Comparison of ENCODE assay signal across 33 cellular contexts in the genomic region with DNA sequence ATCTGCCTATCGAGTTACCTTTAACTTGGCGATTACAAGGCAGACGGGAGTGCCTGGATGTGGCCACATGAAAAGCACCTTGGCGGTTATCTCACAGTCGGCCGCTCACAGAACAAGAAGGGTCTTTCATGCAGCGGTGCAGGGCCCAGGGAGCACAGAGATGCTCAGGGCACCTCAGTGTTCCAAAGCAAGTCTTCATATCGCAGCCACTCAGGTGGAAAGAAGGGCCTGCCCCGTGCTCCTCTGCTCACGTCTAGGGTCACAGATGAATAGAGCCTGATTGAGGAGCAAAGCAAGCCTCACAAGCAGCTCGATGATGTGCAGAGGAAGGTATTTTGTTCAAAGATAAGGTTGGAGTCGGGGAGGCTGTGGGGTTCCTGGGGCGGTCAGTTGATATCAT.
DNase-seq lines count a peak whose midpoint lies in the region; TF ChIP-seq lines count a peak whose summit lies in the region.
"Had no signal": no experiment of that assay in that cellular context is flagged by ENCODE, and none has a peak within 500 bp of the region (broad histone marks: within the 10 kb centered on the region; RNA-seq: fewer than 3 reads in every experiment).

No MANE protein-coding gene starts in this region.

- WGBS in thyroid gland, 2 donors, result 33 to 61% methylated on average over 13 of the region's 13 CpGs

- no peaks in the 10 kb centered on the region for H3K36me3 ChIP-seq in thyroid gland
- H3K36me3 ChIP-seq: BE2C; BLaER1; BLaER1 treated with 17β-estradiol and CSF1 and Interleukin-3, amounts not matched to agents 10 nM and 100 nM had no signal

- DNase-seq in left kidney (ENCODE audit: low read depth, low spot score) (peak; percentile 51), nephron progenitor cell (peak; percentile 10), thyroid gland (peak; percentile 57 to 61), NCI-H524 treated with DMSO at 0.1 percent for 48 hours (lab: John Stamatoyannopoulos, UW) (no peak), medulla oblongata (ENCODE audit: extremely low spot score) (no peak), NCI-H1694 (lab: John Stamatoyannopoulos, UW) (no peak)
- DNase-seq: 8988T; ACHN; AML-193; BE2C; C1 segment of cervical spinal cord; Caco-2; Calu3; CD4-positive, alpha-beta memory T cell; CD4-positive, alpha-beta T cell; CD4-positive, CD25-positive, alpha-beta regulatory T cell; CD8-positive, alpha-beta memory T cell; CD8-positive, alpha-beta T cell; COR-L47; DMS 273 treated with DMSO at 0.1 percent for 48 hours; DMS153; DMS53; DMS79; DMS79 treated with DMSO at 0.1 percent for 48 hours; DND-41; EL had no signal

- H3K9me3 ChIP-seq in thyroid gland, result no peaks in the 10 kb centered on the region
- H3K9me3 ChIP-seq: A549, BE2C had no signal

- H3K27ac Mint-ChIP-seq in nephron progenitor cell, result no peak overlapping the region
- H3K27ac Mint-ChIP-seq: B cell; CD14-positive monocyte; CD4-positive, alpha-beta memory T cell; CD4-positive, alpha-beta T cell; CD4-positive, CD25-positive, alpha-beta regulatory T cell; CD8-positive, alpha-beta memory T cell; CD8-positive, alpha-beta T cell had no signal

- H3K27me3 Mint-ChIP-seq in nephron progenitor cell (ENCODE audit: low read depth, poor library complexity), result peaks cover 13% of the 10 kb centered on the region
- H3K27me3 Mint-ChIP-seq: B cell had no signal

- no peak overlapping the region for H3K4me3 Mint-ChIP-seq in nephron progenitor cell
- H3K4me3 Mint-ChIP-seq: B cell; CD14-positive monocyte; CD4-positive, alpha-beta memory T cell; CD4-positive, alpha-beta T cell; CD4-positive, CD25-positive, alpha-beta regulatory T cell; CD8-positive, alpha-beta memory T cell; CD8-positive, alpha-beta T cell had no signal

- H3K4me1 Mint-ChIP-seq in nephron progenitor cell, result peaks cover 10% of the 10 kb centered on the region
- H3K4me1 Mint-ChIP-seq: B cell; CD14-positive monocyte; CD4-positive, alpha-beta memory T cell; CD4-positive, CD25-positive, alpha-beta regulatory T cell; CD8-positive, alpha-beta memory T cell had no signal

- no peak overlapping the region for H3K27ac ChIP-seq in thyroid gland
- H3K27ac ChIP-seq: 22Rv1; A549; BLaER1; BLaER1 treated with 17β-estradiol and CSF1 and Interleukin-3, amounts not matched to agents 10 nM and 100 nM; C4-2B had no signal

- peaks cover 17% of the 10 kb centered on the region for H3K36me3 Mint-ChIP-seq in nephron progenitor cell (ENCODE audit: low read depth)
- H3K36me3 Mint-ChIP-seq: CD14-positive monocyte; CD4-positive, alpha-beta memory T cell; CD4-positive, CD25-positive, alpha-beta regulatory T cell; CD8-positive, alpha-beta memory T cell; CD8-positive, alpha-beta T cell had no signal

- H3K27me3 ChIP-seq in thyroid gland, result no peaks in the 10 kb centered on the region
- H3K27me3 ChIP-seq: BE2C; BLaER1; BLaER1 treated with 17β-estradiol and CSF1 and Interleukin-3, amounts not matched to agents 10 nM and 100 nM had no signal

- no peak for TF ChIP-seq CTCF in nephron progenitor cell (IDR thresholded peaks at IDR 0.05)
- TF ChIP-seq CTCF in thyroid gland (IDR thresholded peaks at IDR 0.05), result no peak

- peaks cover 0 to 4% of the 10 kb centered on the region in 2 donors for H3K4me1 ChIP-seq in thyroid gland
- H3K4me1 ChIP-seq: A549; BE2C; BLaER1; BLaER1 treated with 17β-estradiol and CSF1 and Interleukin-3, amounts not matched to agents 10 nM and 100 nM; Caco-2 had no signal

- peaks cover 56% of the 10 kb centered on the region for H3K9me3 Mint-ChIP-seq in nephron progenitor cell

- no peak overlapping the region for H3K4me3 ChIP-seq in thyroid gland (replicated peaks in 1 of 3)
- H3K4me3 ChIP-seq: A549; BLaER1; BLaER1 treated with 17β-estradiol and CSF1 and Interleukin-3, amounts not matched to agents 10 nM and 100 nM had no signal

- no peak for TF ChIP-seq POLR2A in thyroid gland (IDR thresholded peaks at IDR 0.05)

- intact Hi-C loops in thyroid gland (cut with DNase I), result no loop called here

Comparison
In these comparisons a context has a peak if more than half of its experiments do, and no peak if none do; other contexts are left out.
1. DNase-seq: peak in left kidney (single experiment), nephron progenitor cell (single experiment) and thyroid gland (2 of 2); none in NCI-H524 treated with DMSO at 0.1 percent for 48 hours (single experiment), medulla oblongata (single experiment) and NCI-H1694 (single experiment).